ENCODE assay signal across 8 cellular contexts in the genomic region with DNA sequence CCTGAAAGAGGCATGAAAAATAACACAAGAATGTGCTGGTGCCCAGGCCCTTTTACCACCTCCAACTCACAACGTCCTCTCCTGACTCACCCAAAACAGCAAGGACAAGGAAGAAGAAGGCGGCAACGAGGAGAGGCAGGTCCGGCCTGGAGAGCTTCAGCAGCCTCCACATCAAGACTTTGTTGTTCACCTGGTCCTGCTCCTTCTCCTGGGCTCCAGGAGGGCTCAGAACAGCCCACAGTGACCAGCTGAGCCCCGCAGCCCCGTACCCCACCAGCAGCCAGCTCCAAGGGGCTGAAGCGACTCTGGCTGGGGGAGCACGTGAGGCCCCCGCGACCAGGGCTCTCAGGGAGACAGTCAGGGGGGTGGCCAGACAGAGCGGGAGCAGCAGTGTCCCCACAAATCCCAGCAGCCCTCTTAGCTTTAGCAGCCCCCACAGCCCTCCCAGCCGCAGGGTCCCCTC. TPM values are rescaled to one million over a fixed set of nuclear protein-coding genes. Genes with fewer than 3 reads are reported as not detected.
DNase-seq lines count a peak whose midpoint lies in the region; ATAC-seq and TF ChIP-seq lines count a peak whose summit lies in the region.

No MANE protein-coding gene starts in this region.

- ATAC-seq in heart right ventricle, result peak in 1 of 8 donors; percentile 1
- ATAC-seq in left cardiac atrium, result no peak

- WGBS in heart right ventricle, 2 donors, result 28 to 35% methylated on average over 12 of the region's 12 CpGs
- 44% methylated on average over 12 of the region's 12 CpGs for WGBS in thymus

- H3K4me3 ChIP-seq in heart right ventricle (peak overlapping the region; percentile 63 to 86 (median 76)), thymus (ENCODE audit: low read length) (peak overlapping the region; percentile 84)

- intact Hi-C loops in heart right ventricle (cut with DNase I) (loop anchor here in 7 of 10 donors (1.0 to 5.0 kb wide), 8 partner anchors 15 to 35 kb away; a partner anchor contains a TSS), left cardiac atrium (cut with DNase I) (loop anchor here in 1 of 2 donors (1.0 kb wide), 1 partner anchor 30 kb away; no protein-coding TSS in a partner anchor)

- H3K4me3 Mint-ChIP-seq in activated naive CD8-positive, alpha-beta T cell, result peak overlapping the region; percentile 92

- peaks cover 46% of the 10 kb centered on the region for H3K36me3 Mint-ChIP-seq in activated naive CD8-positive, alpha-beta T cell

- H3K4me1 ChIP-seq in heart right ventricle (peaks cover 0 to 61% (median 26%) of the 10 kb centered on the region in 9 donors), thymus (ENCODE audit: control insufficient read depth, insufficient read depth, low read length) (peaks cover 24% of the 10 kb centered on the region)

- H3K27ac ChIP-seq in heart right ventricle (peak overlapping the region; percentile 41 to 96 (median 94)), thymus (ENCODE audit: low read depth) (peak overlapping the region; percentile 94)

- H3K9me3 Mint-ChIP-seq in activated naive CD8-positive, alpha-beta T cell (ENCODE audit: low read depth), result no peaks in the 10 kb centered on the region

- peaks cover 84% of the 10 kb centered on the region for H3K4me1 Mint-ChIP-seq in activated naive CD8-positive, alpha-beta T cell (ENCODE audit: low read depth)

- no peaks in the 10 kb centered on the region for H3K27me3 Mint-ChIP-seq in activated naive CD8-positive, alpha-beta T cell

- H3K36me3 ChIP-seq in heart right ventricle, result peaks cover 0 to 71% (median 18%) of the 10 kb centered on the region in 9 donors
- H3K36me3 ChIP-seq in thymus (ENCODE audit: control insufficient read depth, insufficient read depth), result peaks cover 27% of the 10 kb centered on the region

- DNase-seq in heart right ventricle (no peak), left cardiac atrium (no peak), islet precursor cell (peak; percentile 51), SK-N-DZ (ENCODE audit: low spot score) (no peak), NCI-H2029 (lab: John Stamatoyannopoulos, UW) (no peak)
- DNase-seq in stimulated activated CD4-positive, alpha-beta T cell treated with anti-CD3 and anti-CD28 coated beads, Interleukin-12 subunit alpha, Interleukin-12 subunit beta, amount 100 ng/mL, for 4 hours, result no peak

- no peak for TF ChIP-seq CTCF in heart right ventricle (IDR thresholded peaks at IDR 0.05)

- peak overlapping the region; percentile 100 for H3K27ac Mint-ChIP-seq in activated naive CD8-positive, alpha-beta T cell

- no peaks in the 10 kb centered on the region for H3K27me3 ChIP-seq in heart right ventricle
- no peaks in the 10 kb centered on the region for H3K27me3 ChIP-seq in thymus (ENCODE audit: control insufficient read depth, insufficient read depth)

- no peaks in the 10 kb centered on the region for H3K9me3 ChIP-seq in heart right ventricle
- H3K9me3 ChIP-seq in thymus (ENCODE audit: control insufficient read depth), result no peaks in the 10 kb centered on the region

RNA-seq across cellular contexts. Expression of a gene that starts 0.9 kb away (rescaled TPM):
- total RNA-seq in heart right ventricle (10 to 100 TPM in 7 of 10 donors, 1 to 10 TPM in 3; 8.8 to 92.1 (median 13.8) TPM), left cardiac atrium (10 to 100 TPM; 19.4 to 30.7 TPM)
- polyA plus RNA-seq in heart right ventricle (10 to 100 TPM; 12.8 to 13.8 TPM), thymus (39.8 TPM)
- polyA plus RNA-seq in SK-N-DZ (2014; cell fraction: cytosol; rRNA removed), result 0.71 and 1.2 TPM in 2 replicates
- 0.37 and 1.2 TPM in 2 replicates for polyA plus RNA-seq in SK-N-DZ (2014; cell fraction: nucleus; rRNA removed)

RNA-seq across cellular contexts. Expression of a gene that starts 6.2 kb away (rescaled TPM):
- total RNA-seq in heart right ventricle (100 to 1,000 TPM in 1 of 10 donors, 10 to 100 TPM in 7, 1 to 10 TPM in 2; 8.5 to 127 (median 11.7) TPM), left cardiac atrium (10 to 100 TPM; 30.2 to 33.3 TPM)
- polyA plus RNA-seq in heart right ventricle (10 to 100 TPM; 40.2 to 42.9 TPM), thymus (177 TPM)
- polyA plus RNA-seq in SK-N-DZ (2014; cell fraction: cytosol; rRNA removed), result not detected in 2 replicates
- not detected in 2 replicates for polyA plus RNA-seq in SK-N-DZ (2014; cell fraction: nucleus; rRNA removed)

RNA-seq across cellular contexts. Expression of a gene that starts 15.8 kb away (rescaled TPM):
- total RNA-seq in heart right ventricle, result 100 to 1,000 TPM in 1 of 10 donors, 10 to 100 TPM in 9; 12.8 to 213 (median 15.4) TPM
- 10 to 100 TPM; 35.4 to 38.3 TPM for polyA plus RNA-seq in heart right ventricle
- 10 to 100 TPM; 16.8 to 27.5 TPM for total RNA-seq in left cardiac atrium
- polyA plus RNA-seq in thymus, result 155 TPM
- not detected in 2 replicates for polyA plus RNA-seq in SK-N-DZ (2014; cell fraction: cytosol; rRNA removed)
- polyA plus RNA-seq in SK-N-DZ (2014; cell fraction: nucleus; rRNA removed), result not detected in 2 replicates

RNA-seq across cellular contexts. Expression of a gene that starts 16.3 kb away (rescaled TPM):
- total RNA-seq in heart right ventricle, result 100 to 1,000 TPM in 1 of 10 donors, 10 to 100 TPM in 8, 1 to 10 TPM in 1; 10.0 to 198 (median 14.3) TPM
- polyA plus RNA-seq in heart right ventricle, result 10 to 100 TPM; 23.4 to 33.4 TPM
- total RNA-seq in left cardiac atrium, result 10 to 100 TPM; 18.6 to 25.9 TPM
- polyA plus RNA-seq in thymus, result 143 TPM
- not detected in 2 replicates for polyA plus RNA-seq in SK-N-DZ (2014; cell fraction: cytosol; rRNA removed)
- polyA plus RNA-seq in SK-N-DZ (2014; cell fraction: nucleus; rRNA removed), result not detected in 2 replicates

RNA-seq across cellular contexts. Expression of a gene that starts 20.9 kb away (rescaled TPM):
- total RNA-seq in heart right ventricle (1 to 10 TPM in 1 of 10 donors, under 1 TPM in 7, not detected in 2; 0.21 to 2.1 (median 0.48) TPM), left cardiac atrium (under 1 TPM; 0.24 to 0.27 TPM)
- polyA plus RNA-seq in heart right ventricle (1 to 10 TPM in 1 of 2 donors, under 1 TPM in 1; 0.36 to 1.1 TPM), thymus (40.1 TPM)
- 0.21 TPM in 1 of 2 replicates, not detected in the other for polyA plus RNA-seq in SK-N-DZ (2014; cell fraction: cytosol; rRNA removed)
- polyA plus RNA-seq in SK-N-DZ (2014; cell fraction: nucleus; rRNA removed), result not detected in 2 replicates
